18 cellular contexts compared by ENCODE assay signal in genomic region chr18:63409301-63409700, GRCh38. TPM values are rescaled to one million over a fixed set of nuclear protein-coding genes. Genes with fewer than 3 reads are reported as not detected.
DNase-seq lines count a peak whose midpoint lies in the region; ATAC-seq, FAIRE-seq and TF ChIP-seq lines count a peak whose summit lies in the region.
"Had no signal": no experiment of that assay in that cellular context is flagged by ENCODE, and none has a peak within 500 bp of the region (broad histone marks: within the 10 kb centered on the region; RNA-seq: fewer than 3 reads in every experiment).

No MANE protein-coding gene starts in this region.

- no peak overlapping the region for H3K27ac ChIP-seq in fibroblast of lung (ENCODE audit: insufficient read depth, low read length)
- no peak overlapping the region for H3K27ac ChIP-seq in WERI-Rb-1
- H3K27ac ChIP-seq: left ventricle myocardium inferior, PC-9 had no signal

- H3K4me3 Mint-ChIP-seq in activated CD8-positive, alpha-beta T cell treated with anti-CD3 and anti-CD28 coated beads, Interleukin-2, amount 10 ng/mL, durations not matched to agents 7 days and 5 days: no peak overlapping the region
- H3K4me3 Mint-ChIP-seq: B cell; naive thymus-derived CD8-positive, alpha-beta T cell had no signal

- no peak overlapping the region for H2AFZ ChIP-seq in fibroblast of lung (ENCODE audit: low read length)
- H2AFZ ChIP-seq: PC-9 had no signal

- no peak overlapping the region for H3K9ac ChIP-seq in fibroblast of lung (ENCODE audit: insufficient read depth, low read length)

- FAIRE-seq in GM19239 (lab: Jason Lieb, UNC): peak; percentile 68
- FAIRE-seq: GM12878 had no signal

- CTCF ChIA-PET in activated CD8-positive, alpha-beta T cell treated with anti-CD3 and anti-CD28 coated beads, Interleukin-2, amount 10 ng/mL, durations not matched to agents 7 days and 5 days (lab: Charles Lee): interaction anchor here (0.7 to 4.3 kb wide), 5 partner anchors 11 to 46 kb away, joined by 3 to 20 read pairs (median 4); no protein-coding TSS in a partner anchor

- H3K4me3 ChIP-seq in fibroblast of lung (replicated peaks in 1 of 4; ENCODE audit: control extremely low read depth in 1 of 4, insufficient read depth in 1 of 4, low read depth in 3 of 4, low read length in 4 of 4) (no peak overlapping the region), WERI-Rb-1 (ENCODE audit: low read depth, low read length) (no peak overlapping the region)
- H3K4me3 ChIP-seq: GM12878, left ventricle myocardium inferior, PC-9 had no signal

- peak; percentile 47 for ATAC-seq in activated CD8-positive, alpha-beta T cell treated with anti-CD3 and anti-CD28 coated beads, Interleukin-2, amount 10 ng/mL, durations not matched to agents 7 days and 5 days
- no peak for ATAC-seq in HG02840 (IDR thresholded peaks at IDR 0.05; ENCODE audit: low FRiP score, unreplicated experiment)
- ATAC-seq: GM12878; naive thymus-derived CD8-positive, alpha-beta T cell had no signal

- peak overlapping the region; percentile 65 for H3K27ac Mint-ChIP-seq in activated CD8-positive, alpha-beta T cell treated with anti-CD3 and anti-CD28 coated beads, Interleukin-2, amount 10 ng/mL, durations not matched to agents 7 days and 5 days
- H3K27ac Mint-ChIP-seq: B cell had no signal

- H3K27me3 ChIP-seq in fibroblast of lung (ENCODE audit: control insufficient read depth, insufficient read depth, low read length) (no peaks in the 10 kb centered on the region), WERI-Rb-1 (ENCODE audit: insufficient read depth, low read depth, severe bottlenecking) (no peaks in the 10 kb centered on the region)

- H3K4me1 Mint-ChIP-seq in activated CD8-positive, alpha-beta T cell treated with anti-CD3 and anti-CD28 coated beads, Interleukin-2, amount 10 ng/mL, durations not matched to agents 7 days and 5 days (ENCODE audit: low read depth): peaks cover 47% of the 10 kb centered on the region

- no peaks in the 10 kb centered on the region for H3K4me1 ChIP-seq in fibroblast of lung (ENCODE audit: control insufficient read depth, extremely low read depth, insufficient read depth, low read length)

- H3K9me3 ChIP-seq in fibroblast of lung (ENCODE audit: control insufficient read depth, insufficient read depth, low read depth, low read length) (no peaks in the 10 kb centered on the region), WERI-Rb-1 (ENCODE audit: severe bottlenecking) (no peaks in the 10 kb centered on the region)
- H3K9me3 ChIP-seq: left ventricle myocardium inferior had no signal

- H3K79me2 ChIP-seq in fibroblast of lung (ENCODE audit: control insufficient read depth, insufficient read depth, low read length): peaks cover 28% of the 10 kb centered on the region

- H4K20me1 ChIP-seq in fibroblast of lung (ENCODE audit: control insufficient read depth, extremely low read depth, insufficient read depth, low read length): no peaks in the 10 kb centered on the region

- POLR2A ChIA-PET in activated CD8-positive, alpha-beta T cell treated with anti-CD3 and anti-CD28 coated beads, Interleukin-2, amount 10 ng/mL, durations not matched to agents 7 days and 5 days (lab: Charles Lee): interaction anchor here (3.0 to 3.2 kb wide), 2 partner anchors 13 to 45 kb away, joined by 8 to 26 read pairs; partner anchors contain the start of gene VPS4B

- peaks cover 71% of the 10 kb centered on the region for H3K36me3 Mint-ChIP-seq in activated CD8-positive, alpha-beta T cell treated with anti-CD3 and anti-CD28 coated beads, Interleukin-2, amount 10 ng/mL, durations not matched to agents 7 days and 5 days (ENCODE audit: low read depth)

- no peaks in the 10 kb centered on the region for H3K27me3 Mint-ChIP-seq in activated CD8-positive, alpha-beta T cell treated with anti-CD3 and anti-CD28 coated beads, Interleukin-2, amount 10 ng/mL, durations not matched to agents 7 days and 5 days (ENCODE audit: low read depth)
- H3K27me3 Mint-ChIP-seq: B cell; naive thymus-derived CD8-positive, alpha-beta T cell had no signal

- H3K4me2 ChIP-seq in fibroblast of lung (ENCODE audit: extremely low read depth, insufficient read depth, low read length): peak overlapping the region; percentile 13
- H3K4me2 ChIP-seq: PC-9 had no signal

- H3K36me3 ChIP-seq in fibroblast of lung (ENCODE audit: control insufficient read depth, insufficient read depth, low read length): no peaks in the 10 kb centered on the region
- peaks cover 68% of the 10 kb centered on the region for H3K36me3 ChIP-seq in WERI-Rb-1

- TF ChIP-seq CTCF in fibroblast of lung (conservative IDR thresholded peaks at IDR 0.05 in 1 of 2, IDR thresholded peaks at IDR 0.05 in 1 of 2; ENCODE audit: low read depth in 1 of 2, low read length in 2 of 2) (no peak), WERI-Rb-1 (IDR thresholded peaks at IDR 0.05; ENCODE audit: low read depth, low read length) (no peak)

- H3K9me3 Mint-ChIP-seq in activated CD8-positive, alpha-beta T cell treated with anti-CD3 and anti-CD28 coated beads, Interleukin-2, amount 10 ng/mL, durations not matched to agents 7 days and 5 days (ENCODE audit: insufficient read depth): no peaks in the 10 kb centered on the region
- H3K9me3 Mint-ChIP-seq: naive thymus-derived CD8-positive, alpha-beta T cell had no signal

- peak; percentile 27 for DNase-seq in AG08396 (ENCODE audit: low spot score)
- no peak for DNase-seq in GM19239 (ENCODE audit: insufficient read length, low spot score)
- DNase-seq in activated CD8-positive, alpha-beta T cell treated with anti-CD3 and anti-CD28 coated beads, Interleukin-2, amount 10 ng/mL, durations not matched to agents 7 days and 5 days: peak; percentile 44
- DNase-seq in fibroblast of lung (ENCODE audit: low read depth in 2 of 2): peak; percentile 32 to 73
- no peak for DNase-seq in SW480 (ENCODE audit: low spot score)
- no peak for DNase-seq in SHP77 treated with DMSO at 0.1 percent for 48 hours (lab: John Stamatoyannopoulos, UW)
- DNase-seq in WERI-Rb-1: no peak
- DNase-seq: activated effector memory CD4-positive, alpha-beta T cell treated with Interleukin-2 at 50 U/mL for 16 hours; DMS79 treated with DMSO at 0.1 percent for 48 hours; left ventricle myocardium inferior; naive thymus-derived CD8-positive, alpha-beta T cell; NCI-H1694 treated with DMSO at 0.1 percent for 48 hours; NCI-H526; PC-9; stimulated activated CD4-positive, alpha-beta T cell treated with anti-CD3 and anti-CD28 coated beads, Interleukin-4, amount 100 ng/mL, for 1 hour had no signal

RNA-seq across cellular contexts. Expression of gene VPS4B, which starts 13.0 kb away (rescaled TPM):
- 10 to 100 TPM; 62.8 to 67.2 TPM for total RNA-seq in activated CD8-positive, alpha-beta T cell treated with anti-CD3 and anti-CD28 coated beads, Interleukin-2, amount 10 ng/mL, durations not matched to agents 7 days and 5 days
- 48.0 and 52.0 TPM in 2 replicates for total RNA-seq in fibroblast of lung
- 31.9 and 38.0 TPM in 2 replicates for polyA plus RNA-seq in fibroblast of lung
- 30.4 and 32.1 TPM in 2 replicates for polyA plus RNA-seq in fibroblast of lung (2012)
- 5.5 and 16.9 TPM in 2 replicates for polyA minus RNA-seq in fibroblast of lung (ENCODE audit: low replicate concordance)

RNA-seq across cellular contexts. Expression of gene KDSR, which starts 42.3 kb away (rescaled TPM):
- total RNA-seq in activated CD8-positive, alpha-beta T cell treated with anti-CD3 and anti-CD28 coated beads, Interleukin-2, amount 10 ng/mL, durations not matched to agents 7 days and 5 days: 10 to 100 TPM; 38.2 to 38.4 TPM
- 42.6 and 43.3 TPM in 2 replicates for total RNA-seq in fibroblast of lung
- polyA plus RNA-seq in fibroblast of lung: 54.1 and 61.8 TPM in 2 replicates
- 44.2 and 54.7 TPM in 2 replicates for polyA plus RNA-seq in fibroblast of lung (2012)
- 42.8 and 193 TPM in 2 replicates for polyA minus RNA-seq in fibroblast of lung (ENCODE audit: low replicate concordance)

Comparison
In these comparisons a context has a peak if more than half of its experiments do, and no peak if none do; other contexts are left out.
1. DNase-seq: peak in AG08396 (single experiment), activated CD8-positive, alpha-beta T cell treated with anti-CD3 and anti-CD28 coated beads, Interleukin-2, amount 10 ng/mL, durations not matched to agents 7 days and 5 days (single experiment) and fibroblast of lung (2 of 2); none in GM19239 (single experiment), SW480 (single experiment), SHP77 treated with DMSO at 0.1 percent for 48 hours (single experiment) and WERI-Rb-1 (single experiment).